1 cellular context compared by ENCODE assay signal in genomic region chr1:67700692-67701410, GRCh38.
TF ChIP-seq lines count a peak whose summit lies in the region.

No MANE protein-coding gene starts in this region.

TF ChIP-seq in K562, 482 proteins besides CTCF, POLR2A, EP300 and RAD21 (continued from another document):
- no peak; the same call in 1 of the 2 replicates for TF ChIP-seq ATF1 (CRISPR knock-in tag; IDR thresholded peaks at IDR 0.05)
- peak; percentile 93 for TF ChIP-seq ATF1 (tag; IDR thresholded peaks at IDR 0.05)
- TF ChIP-seq TEAD4 (IDR thresholded peaks at IDR 0.05; ENCODE audit: low read length), result peak; percentile 39; the same call in 1 of the 2 replicates
- TF ChIP-seq TEAD4 (CRISPR knock-in tag; IDR thresholded peaks at IDR 0.05; ENCODE audit: borderline replicate concordance), result no peak
- peak; percentile 85 for TF ChIP-seq HMBOX1 (IDR thresholded peaks at IDR 0.05)
- TF ChIP-seq ZBTB2 (IDR thresholded peaks at IDR 0.05), result peak; percentile 68; the same call in 1 of the 2 replicates
- peak; percentile 75 for TF ChIP-seq JUNB (CRISPR knock-in tag; conservative IDR thresholded peaks at IDR 0.05)
- TF ChIP-seq MEIS2 (IDR thresholded peaks at IDR 0.05; ENCODE audit: partially characterized antibody), result peak; percentile 50
- peak; percentile 79 for TF ChIP-seq NR2C1 (IDR thresholded peaks at IDR 0.05)
- TF ChIP-seq NR2C1 (tag; IDR thresholded peaks at IDR 0.05), result peak; percentile 90
- TF ChIP-seq SMARCC2 (IDR thresholded peaks at IDR 0.05; ENCODE audit: low read depth), result 0 out of 2 replicates have a peak, but pooled peaks have one; percentile 75
- TF ChIP-seq MAFF (IDR thresholded peaks at IDR 0.05; ENCODE audit: low read length), result peak; percentile 42; the same call in 1 of the 2 replicates
- peak; percentile 65 for TF ChIP-seq NEUROD1 (IDR thresholded peaks at IDR 0.05; ENCODE audit: borderline replicate concordance, low read depth, low read length, partially characterized antibody)
- TF ChIP-seq ZNF232 (CRISPR knock-in tag; IDR thresholded peaks at IDR 0.05), result no peak
- 0 out of 2 replicates have a peak, but pooled peaks have one; percentile 27 for TF ChIP-seq SMAD4 (CRISPR knock-in tag; conservative IDR thresholded peaks at IDR 0.05)
- TF ChIP-seq ATF2 (CRISPR knock-in tag; IDR thresholded peaks at IDR 0.05), result peak; percentile 84; the same call in 1 of the 2 replicates
TF ChIP-seq in K562: peak in this region for 98.
